In the genomic region with DNA sequence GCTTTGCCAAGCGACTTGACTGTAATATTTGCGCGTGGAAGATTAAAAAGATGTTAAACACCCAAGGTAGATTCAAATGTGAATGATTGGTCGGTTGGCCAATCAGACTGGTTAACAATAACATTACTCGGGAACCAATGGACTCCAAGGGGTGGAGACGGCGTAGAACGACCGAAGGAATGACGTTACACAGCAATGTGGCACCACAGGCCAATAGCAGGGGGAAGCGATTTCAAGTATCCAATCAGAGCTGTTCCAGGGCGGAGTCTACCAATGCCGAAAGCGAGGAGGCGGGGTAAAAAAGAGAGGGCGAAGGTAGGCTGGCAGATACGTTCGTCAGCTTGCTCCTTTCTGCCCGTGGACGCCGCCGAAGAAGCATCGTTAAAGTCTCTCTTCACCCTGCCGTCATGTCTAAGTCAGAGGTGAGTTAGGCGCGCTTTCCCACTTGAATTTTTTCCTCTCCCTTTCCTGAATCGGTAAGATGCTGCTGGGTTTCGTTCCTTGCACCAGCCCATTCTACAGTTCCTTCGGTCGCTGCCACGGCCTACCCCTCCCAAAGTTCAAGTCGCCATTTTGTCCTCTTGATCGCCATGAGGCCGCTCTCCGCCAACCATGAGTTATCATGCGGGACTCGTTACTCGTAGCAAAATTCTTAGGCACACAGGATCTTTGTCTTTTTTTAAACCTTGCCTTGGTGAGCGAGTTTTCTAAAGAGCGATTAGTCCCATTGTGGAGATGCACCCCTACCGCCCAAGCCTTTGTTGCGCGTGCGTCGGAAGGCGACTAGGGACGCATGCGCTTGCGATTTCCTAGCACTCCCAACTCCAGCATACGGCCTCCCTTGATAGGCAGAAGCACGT, we compare ENCODE assay signal across 8 cellular contexts. TPM values are rescaled to one million over a fixed set of nuclear protein-coding genes. Genes with fewer than 3 reads are reported as not detected.
DNase-seq lines count a peak whose midpoint lies in the region; ATAC-seq, FAIRE-seq and TF ChIP-seq lines count a peak whose summit lies in the region.

Gene HNRNPA1, plus strand, starts transcription at position 326 of the 860 bp plus-strand sequence. Its CDS starts 82 bp downstream, at position 408.

- H3K4me1 ChIP-seq in BE2C = no peaks in the 10 kb centered on the region

- no peak for TF ChIP-seq CTCF in BE2C (IDR thresholded peaks at IDR 0.05; ENCODE audit: low read depth, low read length)

- peak within 1 kb of the TSS; percentile 78 for H3K4me3 ChIP-seq in BE2C (ENCODE audit: low read depth, low read length)

- DNase-seq in BE2C (peak; percentile 97), GM19239 (ENCODE audit: insufficient read length, low spot score) (peak; percentile 73), NCI-H524 treated with DMSO at 0.1 percent for 48 hours (lab: John Stamatoyannopoulos, UW) (peak; percentile 97), kidney tubule cell (ENCODE audit: low spot score) (peak; percentile 100)
- peak; percentile 95 to 96 for DNase-seq in activated CD4-positive, alpha-beta T cell treated with anti-CD3 and anti-CD28 coated beads for 4 hours
- DNase-seq in stimulated activated CD4-positive, alpha-beta T cell treated with anti-CD3 and anti-CD28 coated beads, Interleukin-1b, Interleukin-23, amount 100 ng/mL, for 24 hours (ENCODE audit: low read depth in 4 of 4, low spot score in 1 of 4) = peak; percentile 80 to 88 (median 84)

- no peaks in the 10 kb centered on the region for H3K27me3 ChIP-seq in BE2C

- H3K9me3 ChIP-seq in BE2C = no peaks in the 10 kb centered on the region

- peaks cover 52% of the 10 kb centered on the region for H3K36me3 ChIP-seq in BE2C

- ATAC-seq in HG03442 (IDR thresholded peaks at IDR 0.05; ENCODE audit: unreplicated experiment) = peak; percentile 83

- FAIRE-seq in GM19239 (lab: Jason Lieb, UNC) = peak; percentile 91
- peak; percentile 33 for FAIRE-seq in colon (lab: Jason Lieb, UNC)

RNA-seq across cellular contexts. Expression of gene HNRNPA1, which starts in this region (rescaled TPM):
- polyA plus RNA-seq in BE2C (2012; ENCODE audit: insufficient read depth, insufficient read length, low read depth) = 1,163 TPM

Comparison
In these comparisons a context has a peak if more than half of its experiments do, and no peak if none do; other contexts are left out.
1. Peak in every context shown above with its lines: DNase-seq, ATAC-seq and H3K4me3 ChIP-seq.